26 cellular contexts compared by ENCODE assay signal in the genomic region with DNA sequence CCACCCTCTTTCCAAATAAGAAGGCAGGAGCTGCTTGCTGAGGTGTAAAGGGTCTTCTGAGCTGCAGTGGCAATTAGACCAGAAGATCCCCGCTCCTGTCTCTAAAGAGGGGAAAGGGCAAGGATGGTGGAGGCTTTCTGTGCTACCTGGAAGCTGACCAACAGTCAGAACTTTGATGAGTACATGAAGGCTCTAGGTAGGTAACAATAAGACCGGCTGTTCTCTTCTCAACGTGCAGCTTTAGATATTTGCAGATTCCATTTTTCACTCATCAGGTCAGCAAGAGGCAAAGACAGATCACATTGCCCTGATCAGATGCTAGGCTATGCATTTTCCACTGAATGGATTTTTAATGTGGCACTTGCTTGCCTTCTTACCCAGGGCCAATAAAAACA. TPM values are rescaled to one million over a fixed set of nuclear protein-coding genes. Genes with fewer than 3 reads are reported as not detected.
A peak's percentile ranks its signal among the peaks of the same experiment; 100 is the strongest.
DNase-seq lines count a peak whose midpoint lies in the region; TF ChIP-seq lines count a peak whose summit lies in the region.
"Had no signal": no experiment of that assay in that cellular context is flagged by ENCODE, and none has a peak within 500 bp of the region (broad histone marks: within the 10 kb centered on the region; RNA-seq: fewer than 3 reads in every experiment).

Gene FABP7 (plus strand): TSS at position 45 of the 395 bp plus-strand sequence. CDS start 79 bp downstream, at position 124.

- no peak within 1 kb of the TSS for H3K27ac ChIP-seq in smooth muscle cell (ENCODE audit: low read depth)
- no peak within 1 kb of the TSS for H3K27ac ChIP-seq in colonic mucosa
- H3K27ac ChIP-seq in PC-9: no peak within 1 kb of the TSS
- H3K27ac ChIP-seq: 22Rv1, Peyer's patch, tibial nerve had no signal

- POLR2A ChIA-PET in PC-9 (lab: Charles Lee; ENCODE audit: unreplicated experiment): no interaction called here

- H3K36me3 ChIP-seq in smooth muscle cell (ENCODE audit: low read depth) (no peaks in the 10 kb centered on the region), colonic mucosa (no peaks in the 10 kb centered on the region), PC-9 (ENCODE audit: low read depth) (no peaks in the 10 kb centered on the region)
- H3K36me3 ChIP-seq: Peyer's patch, tibial nerve had no signal

- H3K9me2 ChIP-seq in PC-9 (ENCODE audit: insufficient read depth): no peaks in the 10 kb centered on the region

- no peak within 1 kb of the TSS for H3K4me3 ChIP-seq in lower leg skin (ENCODE audit: low read depth, poor library complexity, severe bottlenecking)
- H3K4me3 ChIP-seq in smooth muscle cell: no peak within 1 kb of the TSS
- no peak within 1 kb of the TSS for H3K4me3 ChIP-seq in colonic mucosa
- no peak within 1 kb of the TSS for H3K4me3 ChIP-seq in PC-9
- H3K4me3 ChIP-seq: Peyer's patch, tibial nerve had no signal

- peak within 1 kb of the TSS; percentile 46 for H3K4me2 ChIP-seq in smooth muscle cell
- no peak within 1 kb of the TSS for H3K4me2 ChIP-seq in PC-9

- no peaks in the 10 kb centered on the region for H3K9me3 ChIP-seq in smooth muscle cell (replicated peaks; ENCODE audit: low read depth)
- H3K9me3 ChIP-seq in colonic mucosa: no peaks in the 10 kb centered on the region
- no peaks in the 10 kb centered on the region for H3K9me3 ChIP-seq in PC-9 (ENCODE audit: insufficient read depth, low read depth)
- H3K9me3 ChIP-seq: Peyer's patch, tibial nerve had no signal

- no peaks in the 10 kb centered on the region for H3K79me2 ChIP-seq in smooth muscle cell (ENCODE audit: low read depth)
- no peaks in the 10 kb centered on the region for H3K79me2 ChIP-seq in PC-9 (ENCODE audit: low read depth)

- H3F3A ChIP-seq in smooth muscle cell (ENCODE audit: low read depth): no peaks in the 10 kb centered on the region
- H3F3A ChIP-seq in PC-9 (ENCODE audit: insufficient read depth, low read depth): no peaks in the 10 kb centered on the region

- H3K27me3 ChIP-seq in smooth muscle cell (ENCODE audit: low read depth) (no peaks in the 10 kb centered on the region), colonic mucosa (no peaks in the 10 kb centered on the region), PC-9 (ENCODE audit: insufficient read depth, low read depth) (no peaks in the 10 kb centered on the region)
- H3K27me3 ChIP-seq: Peyer's patch, tibial nerve had no signal

- WGBS in lower leg skin, 2 donors: 49 to 55% methylated on average over 3 of the region's 3 CpGs
- WGBS in smooth muscle cell (ENCODE audit: low lambda C conversion rate): 68% methylated on average over 3 of the region's 3 CpGs

- TF ChIP-seq CTCF in lower leg skin (IDR thresholded peaks at IDR 0.05) (no peak), smooth muscle cell (IDR thresholded peaks at IDR 0.05; ENCODE audit: borderline replicate concordance, insufficient read depth, poor library complexity, severe bottlenecking) (no peak), colonic mucosa (IDR thresholded peaks at IDR 0.05) (no peak), PC-9 (conservative IDR thresholded peaks at IDR 0.05) (no peak)

- H3K4me1 ChIP-seq in smooth muscle cell (ENCODE audit: low read depth) (peaks cover 11% of the 10 kb centered on the region), colonic mucosa (no peaks in the 10 kb centered on the region), PC-9 (replicated peaks; ENCODE audit: insufficient read depth) (no peaks in the 10 kb centered on the region)
- H3K4me1 ChIP-seq: Peyer's patch, tibial nerve had no signal

- H4K20me1 ChIP-seq in smooth muscle cell (ENCODE audit: low read depth) (no peaks in the 10 kb centered on the region), PC-9 (ENCODE audit: insufficient read depth) (no peaks in the 10 kb centered on the region)

- intact Hi-C loops in lower leg skin (cut with DNase I; ENCODE audit: low total_unique reads) (no loop called here), colonic mucosa (cut with DNase I) (no loop called here), PC-9 (cut with micrococcal nuclease; ENCODE audit: unreplicated experiment) (no loop called here)

- TF ChIP-seq POLR2A in lower leg skin (IDR thresholded peaks at IDR 0.05): no peak

- no TSS peak for BruUV-seq in PC-9 (replicated peaks; lab: Mats Ljungman, UMichigan)

- H3K9ac ChIP-seq in smooth muscle cell (ENCODE audit: low read depth) (no peak within 1 kb of the TSS), colonic mucosa (ENCODE audit: low read depth in 2 of 2, low read length in 2 of 2) (no peak within 1 kb of the TSS)

- CTCF ChIA-PET in PC-9 (lab: Charles Lee): no interaction called here

- DNase-seq in NCI-H146 (lab: John Stamatoyannopoulos, UW) (peak; percentile 16), NCI-H146 treated with DMSO at 0.1 percent for 48 hours (lab: John Stamatoyannopoulos, UW; ENCODE audit: unreplicated experiment) (no peak), cerebellum (ENCODE audit: low spot score) (no peak), lower leg skin (ENCODE audit: low spot score in 2 of 2) (no peak), smooth muscle cell (lab: John Stamatoyannopoulos, UW; ENCODE audit: unreplicated experiment) (no peak), colonic mucosa (no peak), PC-9 (no peak)
- no peak for DNase-seq in activated CD4-positive, alpha-beta T cell treated with anti-CD3 and anti-CD28 coated beads, Interleukin-2, amount 50 U/mL, for 48 hours
- DNase-seq: activated CD4-positive, alpha-beta T cell treated with anti-CD3 and anti-CD28 coated beads, Interleukin-2, amount 10 ng/mL, durations not matched to agents 7 days and 5 days; CD8-positive, alpha-beta T cell; DMS153; GDM1; NCI-H1048; NCI-H2029 treated with DMSO at 0.1 percent for 48 hours; NCI-H510A; NK-92 treated with Interleukin-12 subunit alpha and Interleukin-12 subunit beta, amount 100 ng/mL, for 24 hours; Peyer's patch; stimulated activated CD4-positive, alpha-beta T cell treated with anti-CD3 and anti-CD28 coated beads, Interleukin-4, amount 100 ng/mL, for 4 hours; stimulated activated naive CD8-positive, alpha-beta T cell treated with anti-CD3 and anti-CD28 coated beads, Interleukin-15, Interleukin-2, amounts not matched to agents 100 U/mL and 50 U/mL, for 24 hours had no signal

- H2AFZ ChIP-seq in smooth muscle cell (ENCODE audit: low read depth) (peak within 1 kb of the TSS; percentile 55), PC-9 (no peak within 1 kb of the TSS; the same call in 1 of the 2 replicates)

RNA-seq across cellular contexts. Expression of gene FABP7, which starts in this region (rescaled TPM):
- total RNA-seq in cerebellum (266 TPM), lower leg skin (10 to 100 TPM; 22.4 to 78.8 (median 43.2) TPM), smooth muscle cell (not detected in 2 replicates), colonic mucosa (not detected), PC-9 (2021) (not detected in 2 replicates)
- not detected in 2 replicates for polyA plus RNA-seq in smooth muscle cell
- total RNA-seq: activated CD4-positive, alpha-beta T cell treated with anti-CD3 and anti-CD28 coated beads, Interleukin-2, amount 10 ng/mL, durations not matched to agents 7 days and 5 days; activated T-helper 2 cell treated with anti-CD3 and anti-CD28 coated beads, Interferon-gamma antibody, Interleukin-2, Interleukin-4, amounts not matched to agents 10 μg/mL and 5 μg/mL and 100 μg/mL, durations not matched to agents 14 hours and 24 hours and 36 hours; CD8-positive, alpha-beta T cell; HT-29; LHCN-M2; liver; omental fat pad; Peyer's patch; tibial nerve had no signal
- polyA plus RNA-seq: liver had no signal

Comparison
In these comparisons a context has a peak if more than half of its experiments do, and no peak if none do; other contexts are left out.
1. RNA of gene FABP7 (total RNA-seq): 266 TPM in cerebellum (single experiment) and 22.4 to 78.8 TPM in lower leg skin; not detected in smooth muscle cell, not detected in colonic mucosa and not detected in PC-9; every median in the first group is over 10 times any median in the second.